ENCODE assay signal across 16 cellular contexts in the genomic region with DNA sequence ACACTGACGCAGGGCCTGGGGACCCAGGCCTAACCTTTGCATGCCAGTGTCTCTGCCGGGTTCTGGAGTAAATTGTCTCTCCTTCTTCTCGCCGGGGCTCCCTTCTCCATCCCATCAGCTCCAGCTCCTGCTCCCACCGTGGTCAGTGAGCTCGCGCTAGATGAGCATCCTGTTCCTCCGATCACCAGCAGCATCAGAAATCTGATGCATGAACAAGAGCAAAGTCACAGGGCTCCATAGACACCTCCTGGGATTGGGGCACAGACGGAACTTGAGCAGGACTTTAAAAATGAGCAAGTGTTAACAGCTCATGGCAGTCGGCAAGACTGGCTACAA.
A peak's percentile ranks its signal among the peaks of the same experiment; 100 is the strongest.
DNase-seq lines count a peak whose midpoint lies in the region; ATAC-seq and TF ChIP-seq lines count a peak whose summit lies in the region.
"Had no signal": no experiment of that assay in that cellular context is flagged by ENCODE, and none has a peak within 500 bp of the region (broad histone marks: within the 10 kb centered on the region; RNA-seq: fewer than 3 reads in every experiment).

No MANE protein-coding gene starts in this region.

- H3K36me3 ChIP-seq in left ventricle myocardium inferior (no peaks in the 10 kb centered on the region), gastroesophageal sphincter (no peaks in the 10 kb centered on the region)
- H3K36me3 ChIP-seq: BE2C had no signal

- H3K4me1 Mint-ChIP-seq in chondrocyte (ENCODE audit: low read depth) (no peaks in the 10 kb centered on the region), mesothelial cell of epicardium (peaks cover 47% of the 10 kb centered on the region)
- H3K4me1 Mint-ChIP-seq: CD4-positive, alpha-beta memory T cell; GM23338 had no signal

- intact Hi-C loops in left ventricle myocardium inferior (cut with micrococcal nuclease) (no loop called here), Right ventricle myocardium superior (cut with DNase I) (loop anchor here (10.0 kb wide), 1 partner anchor 71 kb away; no protein-coding TSS in a partner anchor)

- H3K9me3 ChIP-seq in left ventricle myocardium inferior (replicated peaks) (no peaks in the 10 kb centered on the region), gastroesophageal sphincter (no peaks in the 10 kb centered on the region)
- H3K9me3 ChIP-seq: A549, BE2C had no signal

- H3K4me3 Mint-ChIP-seq in chondrocyte (ENCODE audit: unreplicated experiment), result no peak overlapping the region
- H3K4me3 Mint-ChIP-seq in mesothelial cell of epicardium, result no peak overlapping the region
- H3K4me3 Mint-ChIP-seq: CD4-positive, alpha-beta memory T cell; GM23338 had no signal

- TF ChIP-seq POLR2A in gastroesophageal sphincter (IDR thresholded peaks at IDR 0.05), result no peak

- H3K9me3 Mint-ChIP-seq in chondrocyte (ENCODE audit: low read depth), result no peaks in the 10 kb centered on the region
- H3K9me3 Mint-ChIP-seq in mesothelial cell of epicardium, result peaks cover 6% of the 10 kb centered on the region
- H3K9me3 Mint-ChIP-seq: GM23338 had no signal

- H3K27me3 Mint-ChIP-seq in chondrocyte (ENCODE audit: low read depth), result peaks cover 23% of the 10 kb centered on the region
- H3K27me3 Mint-ChIP-seq in mesothelial cell of epicardium (ENCODE audit: low read depth), result no peaks in the 10 kb centered on the region

- H3K36me3 Mint-ChIP-seq in chondrocyte (ENCODE audit: low read depth) (no peaks in the 10 kb centered on the region), mesothelial cell of epicardium (no peaks in the 10 kb centered on the region)
- H3K36me3 Mint-ChIP-seq: CD4-positive, alpha-beta memory T cell had no signal

- H3K27ac Mint-ChIP-seq in chondrocyte (ENCODE audit: unreplicated experiment) (no peak overlapping the region), mesothelial cell of epicardium (peak overlapping the region; percentile 11)
- H3K27ac Mint-ChIP-seq: CD4-positive, alpha-beta memory T cell; GM23338 had no signal

- H3K4me3 ChIP-seq in left ventricle myocardium inferior (no peak overlapping the region), gastroesophageal sphincter (no peak overlapping the region)
- H3K4me3 ChIP-seq: A549, GM23338 had no signal

- TF ChIP-seq CTCF in left ventricle myocardium inferior (IDR thresholded peaks at IDR 0.05; ENCODE audit: borderline replicate concordance) (no peak), chondrocyte (IDR thresholded peaks at IDR 0.05) (no peak), mesothelial cell of epicardium (IDR thresholded peaks at IDR 0.05; ENCODE audit: unreplicated experiment) (no peak), gastroesophageal sphincter (IDR thresholded peaks at IDR 0.05) (no peak)

- H3K27me3 ChIP-seq in left ventricle myocardium inferior (ENCODE audit: low read depth) (no peaks in the 10 kb centered on the region), gastroesophageal sphincter (no peaks in the 10 kb centered on the region)
- H3K27me3 ChIP-seq: BE2C had no signal

- H3K4me1 ChIP-seq in left ventricle myocardium inferior (peaks cover 16% of the 10 kb centered on the region), gastroesophageal sphincter (no peaks in the 10 kb centered on the region)
- H3K4me1 ChIP-seq: BE2C had no signal

- ATAC-seq in Right ventricle myocardium superior (ENCODE audit: poor library complexity) (no peak), GM18861 (IDR thresholded peaks at IDR 0.05; ENCODE audit: unreplicated experiment) (no peak), gastroesophageal sphincter (no peak)
- ATAC-seq: A549, GM23338 had no signal

- no peak for DNase-seq in left ventricle myocardium inferior
- DNase-seq in Right ventricle myocardium superior, result no peak
- peak; percentile 40 for DNase-seq in chondrocyte (ENCODE audit: low spot score)
- no peak for DNase-seq in mesothelial cell of epicardium (ENCODE audit: low spot score in 2 of 2, unreplicated experiment in 2 of 2)
- no peak for DNase-seq in middle frontal gyrus (ENCODE audit: extremely low spot score, low spot score)
- DNase-seq: BE2C; CD4-positive, alpha-beta memory T cell; DMS153; DMS79 treated with DMSO at 0.1 percent for 48 hours; EL; H7 had no signal

- H3K27ac ChIP-seq in left ventricle myocardium inferior (replicated peaks), result peak overlapping the region; percentile 33
- no peak overlapping the region for H3K27ac ChIP-seq in gastroesophageal sphincter
- H3K27ac ChIP-seq: A549, C4-2B had no signal

- 74 to 100% methylated on average over 1 to 4 of the region's 10 CpGs for WGBS in gastroesophageal sphincter (ENCODE audit: low coverage in 1 of 2), 2 donors

- TF ChIP-seq EP300 in gastroesophageal sphincter (IDR thresholded peaks at IDR 0.05), result no peak
